ENCODE assay signal across 8 cellular contexts in genomic region chr12:101935769-101936741, GRCh38. TPM values are rescaled to one million over a fixed set of nuclear protein-coding genes. Genes with fewer than 3 reads are reported as not detected.
A peak's percentile ranks its signal among the peaks of the same experiment; 100 is the strongest.
DNase-seq lines count a peak whose midpoint lies in the region; ATAC-seq and TF ChIP-seq lines count a peak whose summit lies in the region.

No MANE protein-coding gene starts in this region.

- H3K4me3 ChIP-seq in right cardiac atrium (ENCODE audit: low read length) (no peak overlapping the region), thyroid gland (replicated peaks in 1 of 3) (no peak overlapping the region)

- DNase-seq in AG09319 (ENCODE audit: extremely low read depth, low read depth) (peak; percentile 87), UCSD-AML1 (lab: John Stamatoyannopoulos, UW; ENCODE audit: unreplicated experiment) (peak; percentile 12), right cardiac atrium (peak; percentile 79 to 86 (median 80)), thyroid gland (peak; percentile 15 to 24), middle frontal gyrus (ENCODE audit: extremely low spot score, low spot score) (no peak), superior temporal gyrus (ENCODE audit: extremely low spot score) (no peak)

- H3K27me3 ChIP-seq in right cardiac atrium (ENCODE audit: control insufficient read depth, insufficient read depth): no peaks in the 10 kb centered on the region
- H3K27me3 ChIP-seq in thyroid gland: no peaks in the 10 kb centered on the region

- intact Hi-C loops in right cardiac atrium (cut with DNase I): loop anchor here in 1 of 4 donors (10.0 kb wide), 1 partner anchor 829 kb away; no protein-coding TSS in a partner anchor
- intact Hi-C loops in thyroid gland (cut with DNase I): no loop called here

- H3K4me1 ChIP-seq in right cardiac atrium (ENCODE audit: control insufficient read depth, insufficient read depth, low read length): no peaks in the 10 kb centered on the region
- H3K4me1 ChIP-seq in thyroid gland: peaks cover 0 to 8% of the 10 kb centered on the region in 2 donors

- no peaks in the 10 kb centered on the region for H3K36me3 ChIP-seq in thyroid gland

- no peak for TF ChIP-seq CTCF in AG09319 (IDR thresholded peaks at IDR 0.05; ENCODE audit: low read depth, low read length)
- TF ChIP-seq CTCF in thyroid gland (IDR thresholded peaks at IDR 0.05): no peak

- TF ChIP-seq POLR2A in GM18951 (IDR thresholded peaks at IDR 0.05; ENCODE audit: extremely low read depth, insufficient read depth, insufficient read length): peak; percentile 57
- TF ChIP-seq POLR2A in thyroid gland (IDR thresholded peaks at IDR 0.05): no peak

- 24% methylated on average over 9 of the region's 9 CpGs for WGBS in right cardiac atrium
- 61 to 71% methylated on average over 9 of the region's 9 CpGs for WGBS in thyroid gland, 2 donors

- in situ Hi-C loops in GM18951 (cut with MboI; ENCODE audit: low sequenced_read_pairs, unreplicated experiment): loop anchor here (25.0 kb wide), 1 partner anchor 801 kb away; no protein-coding TSS in a partner anchor

- H3K9me3 ChIP-seq in right cardiac atrium (ENCODE audit: control insufficient read depth, low read length): no peaks in the 10 kb centered on the region
- no peaks in the 10 kb centered on the region for H3K9me3 ChIP-seq in thyroid gland

- ATAC-seq in HG03095 (IDR thresholded peaks at IDR 0.05; ENCODE audit: unreplicated experiment): peak; percentile 75
- peak; percentile 89 to 92 for ATAC-seq in right cardiac atrium

- peak overlapping the region; percentile 36 for H3K27ac ChIP-seq in right cardiac atrium (ENCODE audit: low read length)
- peak overlapping the region in 1 of 3 donors; percentile 47 for H3K27ac ChIP-seq in thyroid gland

RNA-seq across cellular contexts. Expression of gene DRAM1, which starts 58.7 kb away (rescaled TPM):
- total RNA-seq in right cardiac atrium: 10 to 100 TPM in 1 of 4 donors, 1 to 10 TPM in 3; 6.3 to 13.3 (median 9.0) TPM
- polyA plus RNA-seq in right cardiac atrium: 4.7 TPM
- 10 to 100 TPM in 3 of 4 donors, 1 to 10 TPM in 1; 7.8 to 31.0 (median 14.1) TPM for total RNA-seq in thyroid gland

Comparison
In these comparisons a context has a peak if more than half of its experiments do, and no peak if none do; other contexts are left out.
1. DNase-seq: peak in AG09319 (single experiment), UCSD-AML1 (single experiment), right cardiac atrium (3 of 3) and thyroid gland (2 of 2); none in middle frontal gyrus (single experiment) and superior temporal gyrus (single experiment).